ENCODE assay signal across 10 cellular contexts in the genomic region with DNA sequence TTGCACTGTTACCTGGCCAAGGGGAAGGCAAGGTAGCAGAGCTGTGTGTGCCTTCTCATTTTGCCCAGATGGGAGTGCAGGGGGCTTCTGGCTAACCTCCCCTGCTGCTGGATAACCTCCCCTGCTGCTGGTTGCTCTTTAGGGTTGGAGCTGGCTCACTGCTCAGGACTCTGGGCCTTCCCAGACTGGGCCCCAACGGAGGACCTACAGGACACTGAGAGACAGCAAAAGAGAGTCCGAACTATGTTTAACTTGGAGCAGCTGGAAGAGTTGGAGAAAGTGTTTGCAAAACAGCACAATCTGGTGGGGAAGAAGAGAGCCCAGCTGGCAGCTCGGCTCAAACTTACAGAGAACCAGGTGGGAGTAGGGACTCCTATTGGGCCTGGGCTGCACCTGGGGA. TPM values are rescaled to one million over a fixed set of nuclear protein-coding genes. Genes with fewer than 3 reads are reported as not detected.
"Had no signal": no experiment of that assay in that cellular context is flagged by ENCODE, and none has a peak within 500 bp of the region (broad histone marks: within the 10 kb centered on the region; RNA-seq: fewer than 3 reads in every experiment).

No MANE protein-coding gene starts in this region.

- H3K27ac ChIP-seq: HL-60, KMS-11 had no signal

- FAIRE-seq: HTR-8/SVneo, K562 had no signal

- H3K4me3 ChIP-seq: K562 had no signal

- ATAC-seq: K562 had no signal

- H3K4me2 ChIP-seq: KMS-11 had no signal

- H3K9ac ChIP-seq: KMS-11 had no signal

- H3K9me3 Mint-ChIP-seq: IgD-negative memory B cell had no signal

- H3K27ac Mint-ChIP-seq: IgD-negative memory B cell had no signal

- H3K4me3 Mint-ChIP-seq: IgD-negative memory B cell had no signal

- DNase-seq: IMR-90, KBM-7, KG1 had no signal

- H3K36me3 Mint-ChIP-seq: IgD-negative memory B cell had no signal

RNA-seq across cellular contexts. Expression of a gene that starts 5.9 kb away (rescaled TPM):
- total RNA-seq: HT-29, HT1080, IMR-90, K562 had no signal
- polyA plus RNA-seq: IgD-negative memory B cell, IMR-90, K562 had no signal
